In genomic region chr13:41018583-41018909, GRCh38 we compare ENCODE assay signal across 9 cellular contexts. TPM values are rescaled to one million over a fixed set of nuclear protein-coding genes. Genes with fewer than 3 reads are reported as not detected.
DNase-seq lines count a peak whose midpoint lies in the region; ATAC-seq and TF ChIP-seq lines count a peak whose summit lies in the region.
"Had no signal": no experiment of that assay in that cellular context is flagged by ENCODE, and none has a peak within 500 bp of the region (broad histone marks: within the 10 kb centered on the region; RNA-seq: fewer than 3 reads in every experiment).

No MANE protein-coding gene starts in this region.

- WGBS in suprapubic skin: 38% methylated on average over 1 of the region's 1 CpG

- ATAC-seq in activated T-helper 17 cell treated with anti-CD3 and anti-CD28 coated beads, Interleukin-2, amount 50 U/mL, for 72 hours (replicated peaks): no peak
- ATAC-seq in left lung: peak; percentile 34

- no peaks in the 10 kb centered on the region for H3K36me3 ChIP-seq in left lung
- H3K36me3 ChIP-seq in suprapubic skin: no peaks in the 10 kb centered on the region

- TF ChIP-seq CTCF in left lung (IDR thresholded peaks at IDR 0.05) (no peak), suprapubic skin (IDR thresholded peaks at IDR 0.05) (no peak)

- H3K4me1 ChIP-seq in left lung (peaks cover 12 to 45% of the 10 kb centered on the region in 2 donors), suprapubic skin (peaks cover 57% of the 10 kb centered on the region)

- no peak for DNase-seq in activated CD4-positive, alpha-beta T cell treated with anti-CD3 and anti-CD28 coated beads, Interleukin-2, amount 10 ng/mL, durations not matched to agents 24 days and 14 days
- no peak for DNase-seq in activated CD4-positive, alpha-beta T cell treated with anti-CD3 and anti-CD28 coated beads for 4 hours
- DNase-seq in left lung: no peak
- no peak for DNase-seq in suprapubic skin (ENCODE audit: low spot score in 2 of 2)
- DNase-seq in DMS79 (lab: John Stamatoyannopoulos, UW): no peak
- DNase-seq in NCI-H187 (lab: John Stamatoyannopoulos, UW): no peak
- DNase-seq in stimulated activated CD4-positive, alpha-beta T cell treated with anti-CD3 and anti-CD28 coated beads, Interleukin-2, amount 100 ng/mL, for 48 hours: no peak

- H3K27me3 Mint-ChIP-seq in activated CD4-positive, alpha-beta T cell treated with anti-CD3 and anti-CD28 coated beads, Interleukin-2, amount 10 ng/mL, durations not matched to agents 24 days and 14 days: no peaks in the 10 kb centered on the region
- H3K27me3 Mint-ChIP-seq in activated T-helper 17 cell treated with anti-CD3 and anti-CD28 coated beads, Interleukin-2, amount 50 U/mL, for 72 hours: no peaks in the 10 kb centered on the region

- TF ChIP-seq EP300 in suprapubic skin (IDR thresholded peaks at IDR 0.05): no peak

- peak overlapping the region; percentile 12 to 44 for H3K4me3 ChIP-seq in left lung
- H3K4me3 ChIP-seq in suprapubic skin: peak overlapping the region; percentile 47
- H3K4me3 ChIP-seq: SK-N-MC had no signal

- H3K36me3 Mint-ChIP-seq in activated CD4-positive, alpha-beta T cell treated with anti-CD3 and anti-CD28 coated beads, Interleukin-2, amount 10 ng/mL, durations not matched to agents 24 days and 14 days (ENCODE audit: low read depth): peaks cover 21% of the 10 kb centered on the region
- peaks cover 42% of the 10 kb centered on the region for H3K36me3 Mint-ChIP-seq in activated T-helper 17 cell treated with anti-CD3 and anti-CD28 coated beads, Interleukin-2, amount 50 U/mL, for 72 hours (ENCODE audit: low read depth)

- intact Hi-C loops in activated CD4-positive, alpha-beta T cell treated with anti-CD3 and anti-CD28 coated beads, Interleukin-2, amount 10 ng/mL, durations not matched to agents 24 days and 14 days (cut with micrococcal nuclease): loop anchor here (2.0 to 10.0 kb wide), 3 partner anchors 14 to 351 kb away; partner anchors contain the start of gene FOXO1
- intact Hi-C loops in left lung (cut with DNase I): no loop called here

- no peaks in the 10 kb centered on the region for H3K9me3 Mint-ChIP-seq in activated CD4-positive, alpha-beta T cell treated with anti-CD3 and anti-CD28 coated beads, Interleukin-2, amount 10 ng/mL, durations not matched to agents 24 days and 14 days
- H3K9me3 Mint-ChIP-seq in activated T-helper 17 cell treated with anti-CD3 and anti-CD28 coated beads, Interleukin-2, amount 50 U/mL, for 72 hours: no peaks in the 10 kb centered on the region

- H3K27ac Mint-ChIP-seq in activated CD4-positive, alpha-beta T cell treated with anti-CD3 and anti-CD28 coated beads, Interleukin-2, amount 10 ng/mL, durations not matched to agents 24 days and 14 days: peak overlapping the region; percentile 98
- peak overlapping the region; percentile 65 for H3K27ac Mint-ChIP-seq in activated T-helper 17 cell treated with anti-CD3 and anti-CD28 coated beads, Interleukin-2, amount 50 U/mL, for 72 hours

- H3K4me3 Mint-ChIP-seq in activated CD4-positive, alpha-beta T cell treated with anti-CD3 and anti-CD28 coated beads, Interleukin-2, amount 10 ng/mL, durations not matched to agents 24 days and 14 days: peak overlapping the region; percentile 94
- H3K4me3 Mint-ChIP-seq in activated T-helper 17 cell treated with anti-CD3 and anti-CD28 coated beads, Interleukin-2, amount 50 U/mL, for 72 hours: peak overlapping the region; percentile 96

- H3K27me3 ChIP-seq in left lung (no peaks in the 10 kb centered on the region), suprapubic skin (no peaks in the 10 kb centered on the region)

- H3K9me3 ChIP-seq in left lung (no peaks in the 10 kb centered on the region), suprapubic skin (no peaks in the 10 kb centered on the region)

- peaks cover 43% of the 10 kb centered on the region for H3K4me1 Mint-ChIP-seq in activated CD4-positive, alpha-beta T cell treated with anti-CD3 and anti-CD28 coated beads, Interleukin-2, amount 10 ng/mL, durations not matched to agents 24 days and 14 days
- H3K4me1 Mint-ChIP-seq in activated T-helper 17 cell treated with anti-CD3 and anti-CD28 coated beads, Interleukin-2, amount 50 U/mL, for 72 hours: peaks cover 25% of the 10 kb centered on the region

- no peak for TF ChIP-seq POLR2A in suprapubic skin (IDR thresholded peaks at IDR 0.05)

- H3K27ac ChIP-seq in left lung (peak overlapping the region; percentile 90 to 97), suprapubic skin (peak overlapping the region; percentile 94)

RNA-seq across cellular contexts. Expression of gene ELF1, which starts 0.6 kb away (rescaled TPM):
- total RNA-seq in activated CD4-positive, alpha-beta T cell treated with anti-CD3 and anti-CD28 coated beads, Interleukin-2, amount 10 ng/mL, durations not matched to agents 24 days and 14 days: 65.0 and 65.8 TPM in 2 replicates
- 10 to 100 TPM; 76.0 to 80.1 TPM for total RNA-seq in activated T-helper 17 cell treated with anti-CD3 and anti-CD28 coated beads, Interleukin-2, amount 50 U/mL, for 72 hours
- total RNA-seq in left lung (10 to 100 TPM; 58.5 to 84.6 TPM), suprapubic skin (100 to 1,000 TPM in 3 of 4 donors, 10 to 100 TPM in 1; 81.7 to 123 (median 111) TPM)

RNA-seq across cellular contexts. Expression of gene WBP4, which starts 42.8 kb away (rescaled TPM):
- 13.3 and 14.1 TPM in 2 replicates for total RNA-seq in activated CD4-positive, alpha-beta T cell treated with anti-CD3 and anti-CD28 coated beads, Interleukin-2, amount 10 ng/mL, durations not matched to agents 24 days and 14 days
- total RNA-seq in activated T-helper 17 cell treated with anti-CD3 and anti-CD28 coated beads, Interleukin-2, amount 50 U/mL, for 72 hours: 10 to 100 TPM in 1 of 2 donors, 1 to 10 TPM in 1; 9.7 to 10.6 TPM
- 1 to 10 TPM; 7.2 to 8.0 TPM for total RNA-seq in left lung
- total RNA-seq in suprapubic skin: 10 to 100 TPM in 3 of 4 donors, 1 to 10 TPM in 1; 6.1 to 14.6 (median 11.5) TPM
